Comparison of ENCODE assay signal across 1 cellular context in the genomic region with DNA sequence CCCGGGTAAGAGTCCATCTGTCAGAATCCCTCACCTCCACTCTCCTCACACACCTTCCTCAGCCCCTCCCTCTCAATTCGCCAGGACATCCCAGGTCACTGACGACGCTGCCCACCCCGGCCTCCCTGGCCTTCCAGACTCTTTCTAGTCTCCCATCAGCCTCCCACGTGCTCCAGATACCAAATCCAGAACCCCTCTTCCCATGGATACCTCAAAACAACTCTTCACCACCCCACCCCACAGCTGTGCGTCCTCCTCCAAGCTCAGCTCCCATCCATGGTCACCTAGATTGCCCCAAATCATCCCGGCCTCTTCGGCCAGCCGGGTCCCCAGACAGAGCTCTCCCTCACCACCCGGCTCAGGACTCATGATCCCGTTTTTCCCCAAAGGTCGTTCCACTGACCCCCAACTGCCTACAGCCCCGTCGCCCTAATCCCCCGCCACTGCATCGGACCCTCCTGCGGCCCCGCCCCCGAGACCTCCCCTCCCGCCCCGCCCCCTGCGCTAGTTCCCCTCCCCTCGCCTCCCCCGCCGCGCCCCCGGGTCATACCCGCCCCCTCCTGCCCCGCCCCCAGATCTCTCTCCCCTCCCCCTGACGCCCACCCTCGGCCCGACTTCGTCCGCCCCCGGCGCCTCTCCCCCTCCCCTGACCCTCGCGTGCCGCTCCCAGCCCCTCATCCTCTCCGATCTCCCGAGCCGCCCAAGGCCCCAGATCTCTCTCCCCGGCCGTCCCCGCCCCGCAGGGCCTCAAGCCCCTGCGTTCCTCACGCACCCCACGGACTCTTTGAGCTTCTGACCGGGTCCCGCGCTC.
TF ChIP-seq lines count a peak whose summit lies in the region.

No MANE protein-coding gene starts in this region.

TF ChIP-seq in IMR-90, 13 proteins besides CTCF, POLR2A, EP300 and RAD21:
- TF ChIP-seq RCOR1 (IDR thresholded peaks at IDR 0.05; ENCODE audit: insufficient replicate concordance, low read length) (no peak), FOS (IDR thresholded peaks at IDR 0.05; ENCODE audit: low read depth, low read length) (no peak), SMC3 (IDR thresholded peaks at IDR 0.05; ENCODE audit: low read depth, low read length) (no peak), NFE2L2 (IDR thresholded peaks at IDR 0.05; ENCODE audit: low read depth, low read length) (no peak), CHD1 (IDR thresholded peaks at IDR 0.05; ENCODE audit: low read depth, low read length) (no peak), MAZ (IDR thresholded peaks at IDR 0.05; ENCODE audit: borderline replicate concordance, low read depth, low read length) (peak; percentile 16; the same call in 1 of the 2 replicates), CEBPB (IDR thresholded peaks at IDR 0.05; ENCODE audit: low read depth, low read length) (no peak), BHLHE40 (IDR thresholded peaks at IDR 0.05; ENCODE audit: low read depth, low read length) (no peak), MAFK (IDR thresholded peaks at IDR 0.05; ENCODE audit: low read depth, low read length) (no peak), MXI1 (IDR thresholded peaks at IDR 0.05; ENCODE audit: borderline replicate concordance, low read depth, low read length) (peak; percentile 70; the same call in 1 of the 2 replicates), RFX5 (IDR thresholded peaks at IDR 0.05; ENCODE audit: low read depth, low read length) (no peak)
- TF ChIP-seq, protein P1, sequence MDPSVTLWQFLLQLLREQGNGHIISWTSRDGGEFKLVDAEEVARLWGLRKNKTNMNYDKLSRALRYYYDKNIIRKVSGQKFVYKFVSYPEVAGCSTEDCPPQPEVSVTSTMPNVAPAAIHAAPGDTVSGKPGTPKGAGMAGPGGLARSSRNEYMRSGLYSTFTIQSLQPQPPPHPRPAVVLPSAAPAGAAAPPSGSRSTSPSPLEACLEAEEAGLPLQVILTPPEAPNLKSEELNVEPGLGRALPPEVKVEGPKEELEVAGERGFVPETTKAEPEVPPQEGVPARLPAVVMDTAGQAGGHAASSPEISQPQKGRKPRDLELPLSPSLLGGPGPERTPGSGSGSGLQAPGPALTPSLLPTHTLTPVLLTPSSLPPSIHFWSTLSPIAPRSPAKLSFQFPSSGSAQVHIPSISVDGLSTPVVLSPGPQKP (IDR thresholded peaks at IDR 0.05; ENCODE audit: borderline replicate concordance, low read depth, low read length), result no peak
- TF ChIP-seq, protein P2, sequence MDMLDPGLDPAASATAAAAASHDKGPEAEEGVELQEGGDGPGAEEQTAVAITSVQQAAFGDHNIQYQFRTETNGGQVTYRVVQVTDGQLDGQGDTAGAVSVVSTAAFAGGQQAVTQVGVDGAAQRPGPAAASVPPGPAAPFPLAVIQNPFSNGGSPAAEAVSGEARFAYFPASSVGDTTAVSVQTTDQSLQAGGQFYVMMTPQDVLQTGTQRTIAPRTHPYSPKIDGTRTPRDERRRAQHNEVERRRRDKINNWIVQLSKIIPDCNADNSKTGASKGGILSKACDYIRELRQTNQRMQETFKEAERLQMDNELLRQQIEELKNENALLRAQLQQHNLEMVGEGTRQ (IDR thresholded peaks at IDR 0.05; ENCODE audit: low read depth, low read length), result 0 out of 2 replicates have a peak, but pooled peaks have one; percentile 19
